Comparison of ENCODE assay signal across 20 cellular contexts in genomic region chr6:36955671-36956070, GRCh38. TPM values are rescaled to one million over a fixed set of nuclear protein-coding genes. Genes with fewer than 3 reads are reported as not detected.
DNase-seq lines count a peak whose midpoint lies in the region; ATAC-seq and TF ChIP-seq lines count a peak whose summit lies in the region.
"Had no signal": no experiment of that assay in that cellular context is flagged by ENCODE, and none has a peak within 500 bp of the region (broad histone marks: within the 10 kb centered on the region; RNA-seq: fewer than 3 reads in every experiment).

No MANE protein-coding gene starts in this region.

- H3K79me2 ChIP-seq in PC-9 (ENCODE audit: low read depth), result no peaks in the 10 kb centered on the region

- no peaks in the 10 kb centered on the region for H3K9me3 Mint-ChIP-seq in activated naive CD8-positive, alpha-beta T cell treated with anti-CD3 and anti-CD28 coated beads, Interleukin-2, amount 10 ng/mL, durations not matched to agents 7 days and 5 days
- H3K9me3 Mint-ChIP-seq in activated naive CD8-positive, alpha-beta T cell treated with anti-CD3 and anti-CD28 coated beads for 36 hours, result no peaks in the 10 kb centered on the region
- H3K9me3 Mint-ChIP-seq in stimulated activated naive B cell treated with anti-CD40 and anti-IgM and Interleukin-4, amounts not matched to agents 10 μg/mL and 1 μg/mL and 100 μg/mL, for 72 hours, result no peaks in the 10 kb centered on the region
- H3K9me3 Mint-ChIP-seq: neural progenitor cell; T-helper 1 cell treated with Interleukin-12 subunit alpha and Interleukin-12 subunit beta and Interleukin-4 antibody, amounts not matched to agents 30 μg/mL and 1 μg/mL, for 36 hours had no signal

- peak overlapping the region; percentile 14 for H3K4me2 ChIP-seq in PC-9
- H3K4me2 ChIP-seq: neural progenitor cell had no signal

- no peak for TF ChIP-seq POLR2A in esophagus squamous epithelium (IDR thresholded peaks at IDR 0.05)

- no peak overlapping the region for H3K4me3 ChIP-seq in PC-9
- peak overlapping the region; percentile 2 for H3K4me3 ChIP-seq in fibroblast of the aortic adventitia (ENCODE audit: low read depth, low read length)
- no peak overlapping the region for H3K4me3 ChIP-seq in A673 (ENCODE audit: low read depth, low read length, poor library complexity, severe bottlenecking)
- no peak overlapping the region for H3K4me3 ChIP-seq in esophagus squamous epithelium
- H3K4me3 ChIP-seq: breast epithelium, lung, neural progenitor cell, right lobe of liver, upper lobe of left lung had no signal

- H3K27ac ChIP-seq in PC-9 (no peak overlapping the region), A673 (ENCODE audit: low read depth, low read length, poor library complexity, severe bottlenecking) (no peak overlapping the region), esophagus squamous epithelium (peak overlapping the region in 1 of 4 donors; percentile 4)
- H3K27ac ChIP-seq: neural progenitor cell, right lobe of liver, upper lobe of left lung had no signal

- H3K4me3 Mint-ChIP-seq in activated naive CD8-positive, alpha-beta T cell treated with anti-CD3 and anti-CD28 coated beads, Interleukin-2, amount 10 ng/mL, durations not matched to agents 7 days and 5 days, result peak overlapping the region; percentile 20
- H3K4me3 Mint-ChIP-seq in activated naive CD8-positive, alpha-beta T cell treated with anti-CD3 and anti-CD28 coated beads for 36 hours, result no peak overlapping the region
- no peak overlapping the region for H3K4me3 Mint-ChIP-seq in stimulated activated naive B cell treated with anti-CD40 and anti-IgM and Interleukin-4, amounts not matched to agents 10 μg/mL and 1 μg/mL and 100 μg/mL, for 72 hours
- H3K4me3 Mint-ChIP-seq: neural progenitor cell; T-helper 1 cell treated with Interleukin-12 subunit alpha and Interleukin-12 subunit beta and Interleukin-4 antibody, amounts not matched to agents 30 μg/mL and 1 μg/mL, for 36 hours had no signal

- 47 to 58% methylated on average over 2 of the region's 2 CpGs for WGBS in esophagus squamous epithelium, 2 donors

- DNase-seq in activated naive CD8-positive, alpha-beta T cell treated with anti-CD3 and anti-CD28 coated beads, Interleukin-2, amount 10 ng/mL, durations not matched to agents 7 days and 5 days, result no peak
- no peak for DNase-seq in activated naive CD8-positive, alpha-beta T cell treated with anti-CD3 and anti-CD28 coated beads for 36 hours
- DNase-seq in PC-9 (no peak), fibroblast of the aortic adventitia (ENCODE audit: low read depth) (no peak), NCI-H187 treated with DMSO at 0.1 percent for 48 hours (lab: John Stamatoyannopoulos, UW) (no peak), A673 (ENCODE audit: low spot score) (no peak), esophagus squamous epithelium (lab: John Stamatoyannopoulos, UW) (no peak)
- no peak for DNase-seq in stimulated activated naive B cell treated with anti-CD40 and anti-IgM and Interleukin-4, amounts not matched to agents 10 μg/mL and 1 μg/mL and 100 μg/mL, for 72 hours
- DNase-seq: activated CD4-positive, alpha-beta T cell treated with anti-CD3 and anti-CD28 coated beads for 4 hours; activated gamma-delta T cell treated with Interleukin-2 at 50 U/mL for 16 hours; effector CD8-positive, alpha-beta T cell; foreskin melanocyte; NCI-H524 treated with DMSO at 0.1 percent for 48 hours; stimulated activated CD4-positive, alpha-beta T cell treated with anti-CD3 and anti-CD28 coated beads, Interleukin-4, amount 100 ng/mL, for 24 hours had no signal

- TF ChIP-seq CTCF in PC-9 (conservative IDR thresholded peaks at IDR 0.05) (no peak), fibroblast of the aortic adventitia (IDR thresholded peaks at IDR 0.05; ENCODE audit: insufficient read depth, low read length) (no peak), A673 (conservative IDR thresholded peaks at IDR 0.05; ENCODE audit: low read depth, low read length) (no peak), esophagus squamous epithelium (IDR thresholded peaks at IDR 0.05) (no peak)

- CTCF ChIA-PET in PC-9 (lab: Charles Lee), result interaction anchor here (1.2 kb wide), 1 partner anchor 42 kb away, joined by 3 read pairs; no protein-coding TSS in a partner anchor
- CTCF ChIA-PET in A673 (lab: Charles Lee), result no interaction called here

- BruUV-seq in PC-9 (replicated peaks; lab: Mats Ljungman, UMichigan) (no TSS peak), A673 (replicated peaks; lab: Mats Ljungman, UMichigan) (no TSS peak)

- H3K27me3 ChIP-seq in PC-9 (ENCODE audit: insufficient read depth, low read depth), result no peaks in the 10 kb centered on the region
- no peaks in the 10 kb centered on the region for H3K27me3 ChIP-seq in A673 (replicated peaks; ENCODE audit: insufficient read depth, low read depth, low read length, poor library complexity)
- no peaks in the 10 kb centered on the region for H3K27me3 ChIP-seq in esophagus squamous epithelium
- H3K27me3 ChIP-seq: breast epithelium, neural progenitor cell, right lobe of liver, upper lobe of left lung had no signal

- H3K36me3 Mint-ChIP-seq in activated naive CD8-positive, alpha-beta T cell treated with anti-CD3 and anti-CD28 coated beads, Interleukin-2, amount 10 ng/mL, durations not matched to agents 7 days and 5 days, result no peaks in the 10 kb centered on the region
- H3K36me3 Mint-ChIP-seq in activated naive CD8-positive, alpha-beta T cell treated with anti-CD3 and anti-CD28 coated beads for 36 hours, result no peaks in the 10 kb centered on the region
- no peaks in the 10 kb centered on the region for H3K36me3 Mint-ChIP-seq in stimulated activated naive B cell treated with anti-CD40 and anti-IgM and Interleukin-4, amounts not matched to agents 10 μg/mL and 1 μg/mL and 100 μg/mL, for 72 hours
- H3K36me3 Mint-ChIP-seq: neural progenitor cell had no signal

- peak; percentile 46 for ATAC-seq in activated naive CD8-positive, alpha-beta T cell treated with anti-CD3 and anti-CD28 coated beads, Interleukin-2, amount 10 ng/mL, durations not matched to agents 7 days and 5 days (ENCODE audit: low read depth)
- ATAC-seq in stimulated activated naive B cell treated with anti-CD40 and anti-IgM and Interleukin-4, amounts not matched to agents 10 μg/mL and 1 μg/mL and 100 μg/mL, for 72 hours (replicated peaks), result peak; percentile 21 to 29
- ATAC-seq: right lobe of liver had no signal

- POLR2A ChIA-PET in activated naive CD8-positive, alpha-beta T cell treated with anti-CD3 and anti-CD28 coated beads, Interleukin-2, amount 10 ng/mL, durations not matched to agents 7 days and 5 days (lab: Charles Lee), result interaction anchor here (0.8 to 2.7 kb wide), 4 partner anchors 29 to 70 kb away, joined by 3 to 7 read pairs (median 4); partner anchors contain the start of genes C6orf89 and MTCH1
- POLR2A ChIA-PET in PC-9 (lab: Charles Lee; ENCODE audit: unreplicated experiment), result interaction anchor here (0.5 to 0.6 kb wide), 2 partner anchors 42 to 1888 kb away, joined by 5 to 14 read pairs; no protein-coding TSS in a partner anchor
- POLR2A ChIA-PET in A673 (lab: Charles Lee; ENCODE audit: low non-redundant PET), result no interaction called here

- intact Hi-C loops in PC-9 (cut with micrococcal nuclease; ENCODE audit: unreplicated experiment) (no loop called here), A673 (cut with micrococcal nuclease; ENCODE audit: unreplicated experiment) (no loop called here), esophagus squamous epithelium (cut with DNase I) (no loop called here)

- H3K27ac Mint-ChIP-seq in activated naive CD8-positive, alpha-beta T cell treated with anti-CD3 and anti-CD28 coated beads, Interleukin-2, amount 10 ng/mL, durations not matched to agents 7 days and 5 days, result no peak overlapping the region
- no peak overlapping the region for H3K27ac Mint-ChIP-seq in activated naive CD8-positive, alpha-beta T cell treated with anti-CD3 and anti-CD28 coated beads for 36 hours
- no peak overlapping the region for H3K27ac Mint-ChIP-seq in stimulated activated naive B cell treated with anti-CD40 and anti-IgM and Interleukin-4, amounts not matched to agents 10 μg/mL and 1 μg/mL and 100 μg/mL, for 72 hours
- H3K27ac Mint-ChIP-seq: neural progenitor cell; T-helper 1 cell treated with Interleukin-12 subunit alpha and Interleukin-12 subunit beta and Interleukin-4 antibody, amounts not matched to agents 30 μg/mL and 1 μg/mL, for 36 hours had no signal

- no peaks in the 10 kb centered on the region for H3K9me2 ChIP-seq in PC-9 (ENCODE audit: insufficient read depth)

- peaks cover 12% of the 10 kb centered on the region for H3K27me3 Mint-ChIP-seq in activated naive CD8-positive, alpha-beta T cell treated with anti-CD3 and anti-CD28 coated beads, Interleukin-2, amount 10 ng/mL, durations not matched to agents 7 days and 5 days
- no peaks in the 10 kb centered on the region for H3K27me3 Mint-ChIP-seq in activated naive CD8-positive, alpha-beta T cell treated with anti-CD3 and anti-CD28 coated beads for 36 hours
- no peaks in the 10 kb centered on the region for H3K27me3 Mint-ChIP-seq in stimulated activated naive B cell treated with anti-CD40 and anti-IgM and Interleukin-4, amounts not matched to agents 10 μg/mL and 1 μg/mL and 100 μg/mL, for 72 hours

- H2AFZ ChIP-seq in PC-9, result no peak overlapping the region
- H2AFZ ChIP-seq: neural progenitor cell had no signal

- H3K4me1 ChIP-seq in PC-9 (replicated peaks; ENCODE audit: insufficient read depth) (peaks cover 21% of the 10 kb centered on the region), A673 (ENCODE audit: insufficient read depth, low read length, poor library complexity, severe bottlenecking) (no peaks in the 10 kb centered on the region), esophagus squamous epithelium (peaks cover 0 to 22% (median 7%) of the 10 kb centered on the region in 3 donors)
- H3K4me1 ChIP-seq: neural progenitor cell, right lobe of liver had no signal

- peaks cover 40% of the 10 kb centered on the region for H3K4me1 Mint-ChIP-seq in activated naive CD8-positive, alpha-beta T cell treated with anti-CD3 and anti-CD28 coated beads, Interleukin-2, amount 10 ng/mL, durations not matched to agents 7 days and 5 days
- peaks cover 29% of the 10 kb centered on the region for H3K4me1 Mint-ChIP-seq in activated naive CD8-positive, alpha-beta T cell treated with anti-CD3 and anti-CD28 coated beads for 36 hours
- H3K4me1 Mint-ChIP-seq in stimulated activated naive B cell treated with anti-CD40 and anti-IgM and Interleukin-4, amounts not matched to agents 10 μg/mL and 1 μg/mL and 100 μg/mL, for 72 hours, result peaks cover 24 to 29% of the 10 kb centered on the region in 2 donors
- H3K4me1 Mint-ChIP-seq: neural progenitor cell had no signal

- peaks cover 11% of the 10 kb centered on the region; the same call in 1 of the 2 replicates for H3F3A ChIP-seq in PC-9 (ENCODE audit: insufficient read depth, low read depth)

- no peaks in the 10 kb centered on the region for H3K9me3 ChIP-seq in PC-9 (ENCODE audit: insufficient read depth, low read depth)
- no peaks in the 10 kb centered on the region for H3K9me3 ChIP-seq in A673 (ENCODE audit: low read depth, low read length, poor library complexity, severe bottlenecking)
- no peaks in the 10 kb centered on the region for H3K9me3 ChIP-seq in esophagus squamous epithelium
- H3K9me3 ChIP-seq: breast epithelium, right lobe of liver, upper lobe of left lung had no signal

- no peaks in the 10 kb centered on the region for H4K20me1 ChIP-seq in PC-9 (ENCODE audit: insufficient read depth)

- H3K36me3 ChIP-seq in PC-9 (ENCODE audit: low read depth) (no peaks in the 10 kb centered on the region), A673 (ENCODE audit: insufficient read depth, low read length, poor library complexity, severe bottlenecking) (no peaks in the 10 kb centered on the region), esophagus squamous epithelium (no peaks in the 10 kb centered on the region)
- H3K36me3 ChIP-seq: breast epithelium, neural progenitor cell, right lobe of liver, upper lobe of left lung had no signal

RNA-seq across cellular contexts. Expression of gene PI16, which starts 1.1 kb away (rescaled TPM):
- total RNA-seq in activated naive CD8-positive, alpha-beta T cell treated with anti-CD3 and anti-CD28 coated beads, Interleukin-2, amount 10 ng/mL, durations not matched to agents 7 days and 5 days, result under 1 TPM; 0.37 to 0.86 TPM
- total RNA-seq in activated naive CD8-positive, alpha-beta T cell treated with anti-CD3 and anti-CD28 coated beads for 36 hours, result under 1 TPM; 0.18 to 0.39 TPM
- total RNA-seq in PC-9 (2021) (0.83 and 1.9 TPM in 2 replicates), fibroblast of the aortic adventitia (ENCODE audit: low replicate concordance) (1.5 and 6.3 TPM in 2 replicates), A673 (2021) (not detected in 2 replicates), esophagus squamous epithelium (1 to 10 TPM; 1.0 to 8.4 (median 2.2) TPM)

RNA-seq across cellular contexts. Expression of gene MTCH1, which starts 30.3 kb away (rescaled TPM):
- total RNA-seq in activated naive CD8-positive, alpha-beta T cell treated with anti-CD3 and anti-CD28 coated beads, Interleukin-2, amount 10 ng/mL, durations not matched to agents 7 days and 5 days, result 100 to 1,000 TPM; 135 to 139 TPM
- 100 to 1,000 TPM; 102 to 103 TPM for total RNA-seq in activated naive CD8-positive, alpha-beta T cell treated with anti-CD3 and anti-CD28 coated beads for 36 hours
- 236 and 241 TPM in 2 replicates for total RNA-seq in PC-9 (2021)
- total RNA-seq in fibroblast of the aortic adventitia (ENCODE audit: low replicate concordance), result 160 and 201 TPM in 2 replicates
- 219 and 242 TPM in 2 replicates for total RNA-seq in A673 (2021)
- total RNA-seq in esophagus squamous epithelium, result 100 to 1,000 TPM; 101 to 153 (median 111) TPM

RNA-seq across cellular contexts. Expression of gene FGD2, which starts 49.8 kb away (rescaled TPM):
- 10 to 100 TPM in 1 of 2 experiments, 1 to 10 TPM in 1; 9.8 to 12.4 TPM for total RNA-seq in activated naive CD8-positive, alpha-beta T cell treated with anti-CD3 and anti-CD28 coated beads, Interleukin-2, amount 10 ng/mL, durations not matched to agents 7 days and 5 days
- total RNA-seq in activated naive CD8-positive, alpha-beta T cell treated with anti-CD3 and anti-CD28 coated beads for 36 hours, result 1 to 10 TPM; 1.7 to 1.8 TPM
- total RNA-seq in PC-9 (2021), result 0.50 and 0.55 TPM in 2 replicates
- total RNA-seq in fibroblast of the aortic adventitia (ENCODE audit: low replicate concordance), result not detected in 2 replicates
- total RNA-seq in A673 (2021), result not detected in 2 replicates
- 10 to 100 TPM in 1 of 4 donors, 1 to 10 TPM in 3; 2.6 to 13.4 (median 5.3) TPM for total RNA-seq in esophagus squamous epithelium
